Comparison of ENCODE assay signal across 14 cellular contexts in the genomic region with DNA sequence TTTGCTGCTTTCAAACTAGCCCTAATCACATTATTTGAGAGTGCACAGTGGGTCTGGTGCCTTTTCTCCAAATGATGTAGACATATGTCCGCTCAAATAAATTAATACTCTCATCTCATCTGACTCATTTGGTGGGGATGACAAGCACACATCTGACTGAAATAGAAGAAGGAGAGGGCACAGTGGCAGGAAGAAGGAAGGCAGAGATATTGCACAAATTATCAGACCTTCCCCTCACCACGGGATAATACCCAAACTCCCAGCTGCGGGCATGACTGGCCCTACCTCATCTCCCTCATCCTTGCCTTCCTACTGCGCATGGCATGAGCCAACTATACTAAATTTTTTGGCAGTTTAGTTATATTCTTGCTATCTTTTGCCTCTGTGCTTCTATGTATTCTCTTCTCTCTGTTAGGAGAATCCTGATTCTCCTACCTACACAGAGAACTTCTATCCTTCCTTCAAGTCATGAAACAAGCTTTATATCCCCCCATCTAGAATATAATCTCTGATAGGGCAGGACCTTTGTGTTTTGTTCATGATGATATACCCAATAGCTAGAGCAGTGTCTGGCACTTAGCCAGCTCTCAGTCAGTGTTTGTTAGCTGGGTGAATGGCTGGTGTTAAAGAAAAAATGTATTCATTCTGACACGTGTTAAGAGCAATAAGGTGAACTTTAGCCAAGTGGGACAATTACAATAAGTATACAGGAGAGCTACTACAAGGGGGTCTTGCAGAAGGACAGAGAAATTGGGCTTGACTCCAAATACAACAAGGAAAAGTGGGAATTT. TPM values are rescaled to one million over a fixed set of nuclear protein-coding genes. Genes with fewer than 3 reads are reported as not detected.
DNase-seq lines count a peak whose midpoint lies in the region; ATAC-seq and TF ChIP-seq lines count a peak whose summit lies in the region.
"Had no signal": no experiment of that assay in that cellular context is flagged by ENCODE, and none has a peak within 500 bp of the region (broad histone marks: within the 10 kb centered on the region; RNA-seq: fewer than 3 reads in every experiment).

No MANE protein-coding gene starts in this region.

- TF ChIP-seq EP300 in upper lobe of left lung (IDR thresholded peaks at IDR 0.05) (no peak), esophagus muscularis mucosa (IDR thresholded peaks at IDR 0.05) (no peak)

- no peak overlapping the region for H3K27ac Mint-ChIP-seq in MCF 10A (ENCODE audit: low read depth, unreplicated experiment)
- H3K27ac Mint-ChIP-seq: activated B cell treated with CpG ODN at 0.5 μM for 24 hours; activated naive CD8-positive, alpha-beta T cell had no signal

- no peaks in the 10 kb centered on the region for H3K4me1 ChIP-seq in mammary epithelial cell (ENCODE audit: insufficient read depth, low read length)
- H3K4me1 ChIP-seq in hepatocyte (ENCODE audit: insufficient read depth): no peaks in the 10 kb centered on the region
- H3K4me1 ChIP-seq in upper lobe of left lung: no peaks in the 10 kb centered on the region
- no peaks in the 10 kb centered on the region for H3K4me1 ChIP-seq in esophagus muscularis mucosa
- H3K4me1 ChIP-seq: uterus had no signal

- TF ChIP-seq CTCF in MCF 10A (IDR thresholded peaks at IDR 0.05; ENCODE audit: unreplicated experiment) (no peak), mammary epithelial cell (conservative IDR thresholded peaks at IDR 0.05 in 1 of 2, IDR thresholded peaks at IDR 0.05 in 1 of 2; ENCODE audit: extremely low read depth in 1 of 2, insufficient read depth in 1 of 2, low read depth in 1 of 2, low read length in 2 of 2) (no peak), hepatocyte (IDR thresholded peaks at IDR 0.05; ENCODE audit: poor library complexity) (no peak), upper lobe of left lung (IDR thresholded peaks at IDR 0.05) (no peak), esophagus muscularis mucosa (IDR thresholded peaks at IDR 0.05) (no peak)

- no peaks in the 10 kb centered on the region for H3K9me2 ChIP-seq in hepatocyte (replicated peaks; ENCODE audit: insufficient read depth)

- H3K4me2 ChIP-seq in mammary epithelial cell (ENCODE audit: insufficient read depth, low read depth, low read length) (no peak overlapping the region), hepatocyte (no peak overlapping the region)

- no peaks in the 10 kb centered on the region for H3K36me3 ChIP-seq in mammary epithelial cell (ENCODE audit: insufficient read depth, low read length)
- H3K36me3 ChIP-seq in hepatocyte (replicated peaks; ENCODE audit: insufficient read depth, low read depth): no peaks in the 10 kb centered on the region
- no peaks in the 10 kb centered on the region for H3K36me3 ChIP-seq in upper lobe of left lung
- H3K36me3 ChIP-seq in esophagus muscularis mucosa: no peaks in the 10 kb centered on the region
- H3K36me3 ChIP-seq: cardiac muscle cell, uterus had no signal

- ATAC-seq in upper lobe of left lung (ENCODE audit: low FRiP score in 2 of 2) (peak; percentile 61 to 72), HG03469 (IDR thresholded peaks at IDR 0.05; ENCODE audit: unreplicated experiment) (no peak), HG02571 (IDR thresholded peaks at IDR 0.05; ENCODE audit: unreplicated experiment) (no peak)

- POLR2A ChIA-PET in MCF 10A (lab: Yijun Ruan, JAX): no interaction called here

- H3K9me3 ChIP-seq in mammary epithelial cell (replicated peaks; ENCODE audit: insufficient read depth, low read length): no peaks in the 10 kb centered on the region
- H3K9me3 ChIP-seq in hepatocyte (ENCODE audit: low read depth): no peaks in the 10 kb centered on the region
- H3K9me3 ChIP-seq in upper lobe of left lung: no peaks in the 10 kb centered on the region
- H3K9me3 ChIP-seq in esophagus muscularis mucosa: no peaks in the 10 kb centered on the region
- H3K9me3 ChIP-seq: uterus had no signal

- peak; percentile 20 for DNase-seq in MCF 10A (ENCODE audit: unreplicated experiment)
- DNase-seq in mammary epithelial cell: no peak
- DNase-seq in NCI-H748 (lab: John Stamatoyannopoulos, UW; ENCODE audit: unreplicated experiment): peak; percentile 81
- peak; percentile 30 for DNase-seq in hepatocyte (ENCODE audit: low spot score)
- DNase-seq in upper lobe of left lung: no peak
- no peak for DNase-seq in esophagus muscularis mucosa (ENCODE audit: extremely low spot score)
- DNase-seq: activated B cell treated with CpG ODN at 0.5 μM for 24 hours, kidney glomerular epithelial cell, naive B cell, uterus had no signal

- dilution Hi-C loops in mammary epithelial cell (cut with HindIII; ENCODE audit: low sequenced_read_pairs): no loop called here

- intact Hi-C loops in MCF 10A (cut with micrococcal nuclease) (no loop called here), mammary epithelial cell (cut with micrococcal nuclease) (no loop called here), esophagus muscularis mucosa (cut with DNase I) (no loop called here)

- no peaks in the 10 kb centered on the region for H3K4me1 Mint-ChIP-seq in MCF 10A (ENCODE audit: insufficient read depth, unreplicated experiment)
- H3K4me1 Mint-ChIP-seq: activated B cell treated with CpG ODN at 0.5 μM for 24 hours, naive B cell had no signal

- no peaks in the 10 kb centered on the region for H3K27me3 ChIP-seq in mammary epithelial cell (ENCODE audit: insufficient read depth, low read length)
- no peaks in the 10 kb centered on the region for H3K27me3 ChIP-seq in hepatocyte
- no peaks in the 10 kb centered on the region for H3K27me3 ChIP-seq in upper lobe of left lung
- no peaks in the 10 kb centered on the region for H3K27me3 ChIP-seq in esophagus muscularis mucosa
- H3K27me3 ChIP-seq: cardiac muscle cell, uterus had no signal

- H4K20me1 ChIP-seq in mammary epithelial cell (ENCODE audit: insufficient read depth, low read length) (no peaks in the 10 kb centered on the region), hepatocyte (ENCODE audit: insufficient read depth, poor library complexity, severe bottlenecking) (no peaks in the 10 kb centered on the region)

- H3K4me3 ChIP-seq in mammary epithelial cell (replicated peaks in 1 of 3; ENCODE audit: insufficient read depth in 1 of 3, low read depth in 2 of 3, low read length in 3 of 3) (no peak overlapping the region), hepatocyte (no peak overlapping the region), upper lobe of left lung (no peak overlapping the region), esophagus muscularis mucosa (no peak overlapping the region)
- H3K4me3 ChIP-seq: cardiac muscle cell, uterus had no signal

- H3K27me3 Mint-ChIP-seq in MCF 10A (ENCODE audit: insufficient read depth, unreplicated experiment): peaks cover 14% of the 10 kb centered on the region

- 62% methylated on average over 5 of the region's 5 CpGs for WGBS in mammary epithelial cell (ENCODE audit: low coverage, missing lambda C conversion rate)
- WGBS in hepatocyte (ENCODE audit: low lambda C conversion rate, missing lambda C conversion rate): 91% methylated on average over 5 of the region's 5 CpGs
- 69 to 72% methylated on average over 5 of the region's 5 CpGs for WGBS in upper lobe of left lung, 2 donors
- WGBS in esophagus muscularis mucosa: 64% methylated on average over 5 of the region's 5 CpGs

- no peaks in the 10 kb centered on the region for H3K79me2 ChIP-seq in mammary epithelial cell (ENCODE audit: insufficient read depth, low read length)
- H3K79me2 ChIP-seq in hepatocyte: no peaks in the 10 kb centered on the region

- in situ Hi-C loops in mammary epithelial cell (cut with MboI; ENCODE audit: low sequenced_read_pairs in 2 of 2): no loop called here

- no peak overlapping the region for H3K9ac ChIP-seq in mammary epithelial cell (ENCODE audit: insufficient read depth, low read length)

- no peaks in the 10 kb centered on the region for H3K9me3 Mint-ChIP-seq in MCF 10A (ENCODE audit: unreplicated experiment)
- H3K9me3 Mint-ChIP-seq: activated B cell treated with CpG ODN at 0.5 μM for 24 hours, naive B cell had no signal

- H3K4me3 Mint-ChIP-seq in MCF 10A (ENCODE audit: unreplicated experiment): no peak overlapping the region
- H3K4me3 Mint-ChIP-seq: activated B cell treated with CpG ODN at 0.5 μM for 24 hours; activated naive CD8-positive, alpha-beta T cell had no signal

- H3K27ac ChIP-seq in mammary epithelial cell (ENCODE audit: insufficient read depth, low read depth, low read length) (no peak overlapping the region), hepatocyte (no peak overlapping the region), upper lobe of left lung (no peak overlapping the region), esophagus muscularis mucosa (replicated peaks in 1 of 4) (no peak overlapping the region)
- H3K27ac ChIP-seq: cardiac muscle cell, uterus had no signal

- no peak overlapping the region for H2AFZ ChIP-seq in mammary epithelial cell (ENCODE audit: low read depth, low read length)
- no peak overlapping the region for H2AFZ ChIP-seq in hepatocyte

- CTCF ChIA-PET in MCF 10A (lab: Yijun Ruan, JAX) (no interaction called here), mammary epithelial cell (lab: Charles Lee; ENCODE audit: low non-redundant PET) (no interaction called here)

- TF ChIP-seq POLR2A in upper lobe of left lung (IDR thresholded peaks at IDR 0.05): no peak
- TF ChIP-seq POLR2A in esophagus muscularis mucosa (IDR thresholded peaks at IDR 0.05; ENCODE audit: low read depth): no peak

- H3K36me3 Mint-ChIP-seq in MCF 10A (ENCODE audit: insufficient read depth, unreplicated experiment): peaks cover 6% of the 10 kb centered on the region
- H3K36me3 Mint-ChIP-seq: activated naive CD8-positive, alpha-beta T cell; naive B cell had no signal

- BruUV-seq in MCF 10A (replicated peaks; lab: Mats Ljungman, UMichigan): no TSS peak
- BruUV-seq in mammary epithelial cell (replicated peaks; lab: Mats Ljungman, UMichigan): no TSS peak

RNA-seq across cellular contexts. Expression of a gene that starts 34.1 kb away (rescaled TPM):
- total RNA-seq in MCF 10A (2022): 17.8 and 19.3 TPM in 2 replicates
- total RNA-seq in mammary epithelial cell: 100 to 1,000 TPM in 1 of 2 donors, 10 to 100 TPM in 1; 70.3 to 188 TPM
- polyA plus RNA-seq in mammary epithelial cell: 89.7 TPM
- polyA minus RNA-seq in mammary epithelial cell: 122 TPM
- total RNA-seq in hepatocyte: 43.3 and 52.1 TPM in 2 replicates
- polyA plus RNA-seq in hepatocyte: 94.5 and 104 TPM in 2 replicates
- 10 to 100 TPM; 11.7 to 56.1 (median 20.6) TPM for total RNA-seq in upper lobe of left lung
- total RNA-seq in esophagus muscularis mucosa: 10 to 100 TPM; 23.7 to 37.0 (median 30.9) TPM

Comparison
In these comparisons a context has a peak if more than half of its experiments do, and no peak if none do; other contexts are left out.
1. DNase-seq: peak in MCF 10A (single experiment), NCI-H748 (single experiment) and hepatocyte (single experiment); none in mammary epithelial cell (single experiment), upper lobe of left lung (0 of 2) and esophagus muscularis mucosa (single experiment).
2. ATAC-seq: peak in upper lobe of left lung (2 of 2); none in HG03469 (single experiment) and HG02571 (single experiment).